8 cellular contexts compared by ENCODE assay signal in the genomic region with DNA sequence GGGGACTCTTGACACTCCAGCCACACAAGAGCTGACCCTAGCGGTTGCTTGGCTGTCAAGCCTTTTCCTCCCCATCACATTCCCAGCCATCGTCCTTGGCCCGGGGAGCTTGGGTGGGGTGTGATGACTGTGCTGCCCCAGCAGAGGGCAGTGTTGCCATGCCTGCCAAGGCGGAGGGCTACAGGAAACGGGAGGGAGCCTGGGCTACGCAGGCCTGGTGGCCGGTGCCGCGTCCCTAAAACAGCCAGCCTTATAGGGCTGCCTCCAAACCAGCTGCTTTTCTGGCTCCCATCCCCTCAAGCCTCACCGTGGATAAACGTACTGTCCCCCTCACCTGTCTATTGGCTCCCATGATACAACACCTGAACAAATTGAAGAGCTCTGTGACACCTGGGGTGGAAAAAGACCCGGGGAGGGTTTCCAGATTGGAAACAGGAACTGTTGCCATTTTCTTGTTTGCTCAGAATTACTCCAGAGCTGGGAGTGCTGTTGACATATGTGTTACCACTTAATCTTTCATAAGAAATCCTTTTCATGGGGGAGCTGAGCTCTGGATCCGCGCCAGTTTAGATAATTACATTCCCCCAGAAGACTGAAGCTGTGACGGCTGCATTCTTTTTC.
DNase-seq lines count a peak whose midpoint lies in the region; ATAC-seq, FAIRE-seq and TF ChIP-seq lines count a peak whose summit lies in the region.

No MANE protein-coding gene starts in this region.

- ATAC-seq in HG02642 (IDR thresholded peaks at IDR 0.05; ENCODE audit: poor library complexity, unreplicated experiment), result peak; percentile 99

- TF ChIP-seq CTCF in GM12875 (IDR thresholded peaks at IDR 0.05; ENCODE audit: borderline replicate concordance, insufficient read depth, low read depth, low read length) (peak; percentile 99), bronchial epithelial cell (IDR thresholded peaks at IDR 0.05; ENCODE audit: insufficient read depth, low read length, severe bottlenecking) (peak; percentile 95)

- H3K27me3 ChIP-seq in SJSA1 (replicated peaks) (no peaks in the 10 kb centered on the region), bronchial epithelial cell (ENCODE audit: control insufficient read depth, insufficient read depth, low read length) (no peaks in the 10 kb centered on the region)

- H3K9me3 ChIP-seq in SJSA1 (replicated peaks), result no peaks in the 10 kb centered on the region

- no peak overlapping the region for H3K4me3 ChIP-seq in GM12875 (ENCODE audit: low read depth, low read length)
- no peak overlapping the region for H3K4me3 ChIP-seq in SJSA1
- H3K4me3 ChIP-seq in bronchial epithelial cell (ENCODE audit: low read depth, low read length), result no peak overlapping the region

- FAIRE-seq in bronchial epithelial cell (lab: Jason Lieb, UNC), result no peak

- DNase-seq in 8988T (peak; percentile 14), NAMALWA (ENCODE audit: low spot score) (peak; percentile 67), SJSA1 (ENCODE audit: low read depth in 1 of 2, low spot score in 2 of 2) (peak; percentile 52 to 60), bronchial epithelial cell (ENCODE audit: low read depth) (peak; percentile 58), kidney tubule cell (ENCODE audit: low spot score) (peak; percentile 78)
- peak; percentile 21 to 49 for DNase-seq in stimulated activated CD4-positive, alpha-beta T cell treated with anti-CD3 and anti-CD28 coated beads, Interleukin-2, amount 100 ng/mL, for 24 hours

- no peak overlapping the region for H3K27ac ChIP-seq in SJSA1

- H3K36me3 ChIP-seq in SJSA1, result no peaks in the 10 kb centered on the region
- no peaks in the 10 kb centered on the region for H3K36me3 ChIP-seq in bronchial epithelial cell (ENCODE audit: control insufficient read depth, insufficient read depth, low read length)

- no peaks in the 10 kb centered on the region for H3K4me1 ChIP-seq in SJSA1 (replicated peaks)

Comparison
In these comparisons a context has a peak if more than half of its experiments do, and no peak if none do; other contexts are left out.
1. DNase-seq: peak in every context shown above with its lines; median percentile 78 in kidney tubule cell; 67 in NAMALWA; 58 in bronchial epithelial cell; 56 in SJSA1; 35 in stimulated activated CD4-positive, alpha-beta T cell treated with anti-CD3 and anti-CD28 coated beads, Interleukin-2, amount 100 ng/mL, for 24 hours; 14 in 8988T.